In genomic region chr7:117322741-117323584, GRCh38 we compare ENCODE assay signal across 10 cellular contexts. TPM values are rescaled to one million over a fixed set of nuclear protein-coding genes. Genes with fewer than 3 reads are reported as not detected.
A peak's percentile ranks its signal among the peaks of the same experiment; 100 is the strongest.
DNase-seq lines count a peak whose midpoint lies in the region; ATAC-seq and TF ChIP-seq lines count a peak whose summit lies in the region.
"Had no signal": no experiment of that assay in that cellular context is flagged by ENCODE, and none has a peak within 500 bp of the region (broad histone marks: within the 10 kb centered on the region; RNA-seq: fewer than 3 reads in every experiment).

Gene WNT2 (minus strand): TSS chr7:117323058. CDS start chr7:117322989, 69 bp downstream.

- DNase-seq in activated T-cell treated with anti-CD3 and anti-CD28 coated beads, Interleukin-2, amount 50 U/mL, for 72 hours = no peak
- no peak for DNase-seq in activated T-cell treated with anti-CD3 and anti-CD28 coated beads, Interleukin-2, amount 50 U/mL, for 24 hours
- DNase-seq in chondrocyte (ENCODE audit: low spot score) (no peak), left lung (peak in 1 of 2 donors; percentile 76), upper lobe of right lung (no peak), NAMALWA (ENCODE audit: low spot score) (no peak)
- DNase-seq: DND-41 had no signal

- H3K36me3 Mint-ChIP-seq in activated T-cell treated with anti-CD3 and anti-CD28 coated beads, Interleukin-2, amount 50 U/mL, for 72 hours (ENCODE audit: insufficient read depth in 2 of 2) = peaks cover 0 to 6% of the 10 kb centered on the region in 2 donors
- H3K36me3 Mint-ChIP-seq in activated T-cell treated with anti-CD3 and anti-CD28 coated beads, Interleukin-2, amount 50 U/mL, for 24 hours (ENCODE audit: low read depth) = no peaks in the 10 kb centered on the region
- H3K36me3 Mint-ChIP-seq in chondrocyte (ENCODE audit: low read depth) = peaks cover 8% of the 10 kb centered on the region

- H3K36me3 ChIP-seq in left lung (no peaks in the 10 kb centered on the region), upper lobe of right lung (no peaks in the 10 kb centered on the region)

- H3K27me3 ChIP-seq in left lung = peaks cover 24 to 55% of the 10 kb centered on the region in 2 donors
- peaks cover 38% of the 10 kb centered on the region for H3K27me3 ChIP-seq in upper lobe of right lung

- H3K9me3 Mint-ChIP-seq in activated T-cell treated with anti-CD3 and anti-CD28 coated beads, Interleukin-2, amount 50 U/mL, for 72 hours = peaks cover 1 to 3% of the 10 kb centered on the region in 2 donors
- H3K9me3 Mint-ChIP-seq in activated T-cell treated with anti-CD3 and anti-CD28 coated beads, Interleukin-2, amount 50 U/mL, for 24 hours = no peaks in the 10 kb centered on the region
- H3K9me3 Mint-ChIP-seq in chondrocyte (ENCODE audit: low read depth) = peaks cover 11% of the 10 kb centered on the region

- H3K27ac ChIP-seq in left lung (peak within 1 kb of the TSS; percentile 60 to 77), upper lobe of right lung (peak within 1 kb of the TSS; percentile 78)
- H3K27ac ChIP-seq: epithelial cell of prostate had no signal

- peak within 1 kb of the TSS; percentile 55 to 62 for H3K4me3 Mint-ChIP-seq in activated T-cell treated with anti-CD3 and anti-CD28 coated beads, Interleukin-2, amount 50 U/mL, for 72 hours
- no peak within 1 kb of the TSS for H3K4me3 Mint-ChIP-seq in activated T-cell treated with anti-CD3 and anti-CD28 coated beads, Interleukin-2, amount 50 U/mL, for 24 hours
- H3K4me3 Mint-ChIP-seq in chondrocyte (ENCODE audit: unreplicated experiment) = peak within 1 kb of the TSS; percentile 79

- no peak for TF ChIP-seq CTCF in chondrocyte (IDR thresholded peaks at IDR 0.05)
- no peak for TF ChIP-seq CTCF in left lung (IDR thresholded peaks at IDR 0.05)
- TF ChIP-seq CTCF in upper lobe of right lung (IDR thresholded peaks at IDR 0.05) = no peak

- no peak for ATAC-seq in activated T-cell treated with anti-CD3 and anti-CD28 coated beads, Interleukin-2, amount 50 U/mL, for 72 hours (replicated peaks in 1 of 2)
- peak; percentile 7 for ATAC-seq in left lung
- no peak for ATAC-seq in upper lobe of right lung
- no peak for ATAC-seq in HG03469 (IDR thresholded peaks at IDR 0.05; ENCODE audit: unreplicated experiment)
- ATAC-seq in HG03565 (IDR thresholded peaks at IDR 0.05; ENCODE audit: unreplicated experiment) = no peak

- H3K4me1 Mint-ChIP-seq in activated T-cell treated with anti-CD3 and anti-CD28 coated beads, Interleukin-2, amount 50 U/mL, for 72 hours (ENCODE audit: low read depth) = peaks cover 6% of the 10 kb centered on the region
- peaks cover 5% of the 10 kb centered on the region for H3K4me1 Mint-ChIP-seq in activated T-cell treated with anti-CD3 and anti-CD28 coated beads, Interleukin-2, amount 50 U/mL, for 24 hours (ENCODE audit: low read depth)
- H3K4me1 Mint-ChIP-seq in chondrocyte (ENCODE audit: low read depth) = peaks cover 30% of the 10 kb centered on the region

- H3K27ac Mint-ChIP-seq in activated T-cell treated with anti-CD3 and anti-CD28 coated beads, Interleukin-2, amount 50 U/mL, for 72 hours = no peak within 1 kb of the TSS
- no peak within 1 kb of the TSS for H3K27ac Mint-ChIP-seq in activated T-cell treated with anti-CD3 and anti-CD28 coated beads, Interleukin-2, amount 50 U/mL, for 24 hours
- H3K27ac Mint-ChIP-seq in chondrocyte (ENCODE audit: unreplicated experiment) = no peak within 1 kb of the TSS

- peaks cover 77% of the 10 kb centered on the region for H3K27me3 Mint-ChIP-seq in activated T-cell treated with anti-CD3 and anti-CD28 coated beads, Interleukin-2, amount 50 U/mL, for 72 hours (ENCODE audit: low read depth)
- peaks cover 75% of the 10 kb centered on the region for H3K27me3 Mint-ChIP-seq in activated T-cell treated with anti-CD3 and anti-CD28 coated beads, Interleukin-2, amount 50 U/mL, for 24 hours
- peaks cover 37% of the 10 kb centered on the region for H3K27me3 Mint-ChIP-seq in chondrocyte (ENCODE audit: low read depth)

- H3K4me1 ChIP-seq in left lung (peaks cover 7 to 21% of the 10 kb centered on the region in 2 donors), upper lobe of right lung (peaks cover 11% of the 10 kb centered on the region)

- peak within 1 kb of the TSS; percentile 29 to 31 for H3K4me3 ChIP-seq in left lung
- peak within 1 kb of the TSS; percentile 46 for H3K4me3 ChIP-seq in upper lobe of right lung

- H3K9me3 ChIP-seq in left lung (peaks cover 0 to 3% of the 10 kb centered on the region in 2 donors), upper lobe of right lung (no peaks in the 10 kb centered on the region)

- intact Hi-C loops in left lung (cut with DNase I) = no loop called here
- intact Hi-C loops in upper lobe of right lung (cut with DNase I) = no loop called here

RNA-seq across cellular contexts. Expression of gene WNT2, which starts in this region (rescaled TPM):
- not detected for total RNA-seq in activated T-cell treated with anti-CD3 and anti-CD28 coated beads, Interleukin-2, amount 50 U/mL, for 72 hours
- total RNA-seq in chondrocyte (0.62 to 1.6 TPM (median 0.90 TPM) in 3 replicates), left lung (10 to 100 TPM; 21.7 to 36.2 TPM), upper lobe of right lung (12.9 TPM)
